25 cellular contexts compared by ENCODE assay signal in the genomic region with DNA sequence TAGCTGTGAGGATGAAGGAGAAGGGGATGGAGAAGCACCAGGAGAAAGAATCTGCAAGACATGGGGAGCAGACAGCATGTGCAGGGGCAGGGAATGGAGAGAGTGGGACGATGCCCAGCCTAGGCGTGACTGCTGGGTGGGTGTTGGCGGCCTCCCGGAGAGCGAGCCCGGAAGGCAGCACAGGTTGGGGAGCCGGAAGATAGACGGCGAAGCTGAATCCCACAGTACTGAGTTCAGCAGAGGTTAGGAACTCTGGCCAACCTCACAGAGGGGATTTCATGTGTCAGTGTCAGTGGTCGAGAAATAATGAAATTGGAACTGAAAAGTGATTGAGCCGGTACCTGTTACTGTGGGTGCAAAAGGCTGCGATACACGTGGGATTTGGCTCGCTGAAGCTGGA.
"Had no signal": no experiment of that assay in that cellular context is flagged by ENCODE, and none has a peak within 500 bp of the region (broad histone marks: within the 10 kb centered on the region; RNA-seq: fewer than 3 reads in every experiment).

No MANE protein-coding gene starts in this region.

- H3K9me3 Mint-ChIP-seq: activated CD8-positive, alpha-beta T cell treated with anti-CD3 and anti-CD28 coated beads for 36 hours; central memory CD8-positive, alpha-beta T cell; nephron; stimulated activated effector memory CD8-positive, alpha-beta T cell treated with anti-CD3 and anti-CD28 coated beads, Interleukin-12 subunit alpha, Interleukin-12 subunit beta, amount 100 ng/mL, for 72 hours; T-helper 2 cell treated with Interferon-gamma antibody and Interleukin-4, amounts not matched to agents 5 μg/mL and 100 μg/mL, for 36 hours; WTC11 had no signal

- H3K4me3 ChIP-seq: lung, psoas muscle, right lobe of liver, thoracic aorta, upper lobe of right lung had no signal

- H3K4me1 ChIP-seq: psoas muscle, right lobe of liver had no signal

- H3K27ac Mint-ChIP-seq: activated CD8-positive, alpha-beta T cell treated with anti-CD3 and anti-CD28 coated beads for 36 hours; stimulated activated effector memory CD8-positive, alpha-beta T cell treated with anti-CD3 and anti-CD28 coated beads, Interleukin-12 subunit alpha, Interleukin-12 subunit beta, amount 100 ng/mL, for 72 hours; T-helper 2 cell treated with Interferon-gamma antibody and Interleukin-4, amounts not matched to agents 5 μg/mL and 100 μg/mL, for 36 hours; WTC11 had no signal

- DNase-seq: activated CD4-positive, alpha-beta T cell treated with anti-CD3 and anti-CD28 coated beads for 4 hours; activated CD8-positive, alpha-beta memory T cell treated with anti-CD3 and anti-CD28 coated beads, Interleukin-2, amount 50 U/mL, for 4 hours; activated CD8-positive, alpha-beta T cell treated with anti-CD3 and anti-CD28 coated beads for 36 hours; activated effector memory CD4-positive, alpha-beta T cell treated with Interleukin-2 at 50 U/mL for 16 hours; activated naive CD4-positive, alpha-beta T cell treated with anti-CD3 and anti-CD28 coated beads, Interleukin-2, amount 50 U/mL, for 16 hours; activated T-cell treated with anti-CD3 and anti-CD28 coated beads, Interleukin-2, amount 50 U/mL, for 48 hours; aorta; brain microvascular endothelial cell; cortex of kidney; erythroblast; foreskin melanocyte; glutamatergic neuron; hippocampal formation; midbrain; psoas muscle; right lobe of liver; stimulated activated CD4-positive, alpha-beta T cell treated with anti-CD3 and anti-CD28 coated beads, Interleukin-4, amount 100 ng/mL, for 24 hours; upper lobe of right lung had no signal

- H3K27me3 ChIP-seq: brain microvascular endothelial cell, right lobe of liver, upper lobe of right lung had no signal

- ATAC-seq: activated CD8-positive, alpha-beta T cell treated with anti-CD3 and anti-CD28 coated beads for 36 hours; psoas muscle; right lobe of liver; stimulated activated effector memory CD8-positive, alpha-beta T cell treated with anti-CD3 and anti-CD28 coated beads, Interleukin-12 subunit alpha, Interleukin-12 subunit beta, amount 100 ng/mL, for 72 hours; WTC11 had no signal

- H3K4me1 Mint-ChIP-seq: central memory CD8-positive, alpha-beta T cell; stimulated activated effector memory CD8-positive, alpha-beta T cell treated with anti-CD3 and anti-CD28 coated beads, Interleukin-12 subunit alpha, Interleukin-12 subunit beta, amount 100 ng/mL, for 72 hours; WTC11 had no signal

- H3K27ac ChIP-seq: brain microvascular endothelial cell, psoas muscle, right lobe of liver, thoracic aorta, upper lobe of right lung had no signal

- H3K4me3 Mint-ChIP-seq: activated CD8-positive, alpha-beta T cell treated with anti-CD3 and anti-CD28 coated beads for 36 hours; central memory CD8-positive, alpha-beta T cell; nephron; stimulated activated effector memory CD8-positive, alpha-beta T cell treated with anti-CD3 and anti-CD28 coated beads, Interleukin-12 subunit alpha, Interleukin-12 subunit beta, amount 100 ng/mL, for 72 hours; T-helper 2 cell treated with Interferon-gamma antibody and Interleukin-4, amounts not matched to agents 5 μg/mL and 100 μg/mL, for 36 hours; WTC11 had no signal

- H3K36me3 ChIP-seq: right lobe of liver, upper lobe of right lung had no signal

- H3K9me3 ChIP-seq: psoas muscle, right lobe of liver, thoracic aorta, upper lobe of right lung had no signal

- H3K27me3 Mint-ChIP-seq: activated CD8-positive, alpha-beta T cell treated with anti-CD3 and anti-CD28 coated beads for 36 hours; central memory CD8-positive, alpha-beta T cell had no signal
